Comparison of ENCODE assay signal across 8 cellular contexts in genomic region chr14:24113379-24113800, GRCh38. TPM values are rescaled to one million over a fixed set of nuclear protein-coding genes. Genes with fewer than 3 reads are reported as not detected.
DNase-seq lines count a peak whose midpoint lies in the region; ATAC-seq and TF ChIP-seq lines count a peak whose summit lies in the region.

No MANE protein-coding gene starts in this region.

- H3K9ac ChIP-seq in mesenchymal stem cell (ENCODE audit: low read length), result peak overlapping the region; percentile 97

- peaks cover 0 to 3% (median 0%) of the 10 kb centered on the region in 5 experiments for H3K9me3 Mint-ChIP-seq in brain

- no peaks in the 10 kb centered on the region for H3K9me3 ChIP-seq in heart right ventricle
- no peaks in the 10 kb centered on the region for H3K9me3 ChIP-seq in mesenchymal stem cell (ENCODE audit: control insufficient read depth, low read length)

- peak overlapping the region; percentile 83 for H3K4me2 ChIP-seq in mesenchymal stem cell (ENCODE audit: low read length, poor library complexity, severe bottlenecking)

- H4K91ac ChIP-seq in mesenchymal stem cell (ENCODE audit: low read length), result peak overlapping the region; percentile 97

- no peak overlapping the region for H3K14ac ChIP-seq in mesenchymal stem cell (ENCODE audit: low read length in 2 of 2)

- H2BK120ac ChIP-seq in mesenchymal stem cell (ENCODE audit: low read depth, low read length), result peak overlapping the region; percentile 61

- TF ChIP-seq CTCF in heart right ventricle (IDR thresholded peaks at IDR 0.05) (no peak), brain (conservative IDR thresholded peaks at IDR 0.05) (no peak)

- peaks cover 17% of the 10 kb centered on the region for H3K27me3 Mint-ChIP-seq in brain

- H3K4ac ChIP-seq in mesenchymal stem cell (ENCODE audit: low read depth in 1 of 2, low read length in 2 of 2), result peak overlapping the region; percentile 85 to 95

- peaks cover 24% of the 10 kb centered on the region for H3K79me1 ChIP-seq in mesenchymal stem cell (replicated peaks; ENCODE audit: low read length, poor library complexity, severe bottlenecking)

- no peak for DNase-seq in heart right ventricle
- DNase-seq in cardiac septum (ENCODE audit: low spot score), result no peak
- DNase-seq in mesenchymal stem cell, result no peak
- no peak for DNase-seq in stimulated activated CD4-positive, alpha-beta T cell treated with anti-CD3 and anti-CD28 coated beads, Interleukin-4, amount 100 ng/mL, for 24 hours

- H3K4me3 Mint-ChIP-seq in brain, result peak overlapping the region; percentile 94 to 99 (median 96)

- ATAC-seq in heart right ventricle (peak in 4 of 8 donors; percentile 0 to 4 (median 2)), HG02798 (IDR thresholded peaks at IDR 0.05; ENCODE audit: poor library complexity, unreplicated experiment) (no peak), GM21381 (IDR thresholded peaks at IDR 0.05; ENCODE audit: unreplicated experiment) (no peak), GM21526 (IDR thresholded peaks at IDR 0.05; ENCODE audit: low FRiP score, unreplicated experiment) (no peak)

- H3K4me3 ChIP-seq in heart right ventricle (peak overlapping the region; percentile 24 to 80 (median 69)), mesenchymal stem cell (ENCODE audit: insufficient read depth in 1 of 2, low read depth in 1 of 2, low read length in 2 of 2) (peak overlapping the region; percentile 72 to 91)

- H2BK12ac ChIP-seq in mesenchymal stem cell (ENCODE audit: low read length in 2 of 2), result peak overlapping the region; percentile 40 to 59

- H2BK15ac ChIP-seq in mesenchymal stem cell (ENCODE audit: low read depth, poor library complexity, severe bottlenecking), result no peak overlapping the region

- peaks cover 6 to 41% (median 19%) of the 10 kb centered on the region in 9 donors for H3K4me1 ChIP-seq in heart right ventricle
- peaks cover 7% of the 10 kb centered on the region for H3K4me1 ChIP-seq in mesenchymal stem cell (ENCODE audit: control insufficient read depth, insufficient read depth, low read depth, low read length)

- H3K4me1 Mint-ChIP-seq in brain, result peaks cover 27% of the 10 kb centered on the region

- H3K18ac ChIP-seq in mesenchymal stem cell (ENCODE audit: low read depth in 1 of 2, low read length in 2 of 2), result peak overlapping the region; percentile 80 to 98

- no peaks in the 10 kb centered on the region for H3K27me3 ChIP-seq in heart right ventricle
- H3K27me3 ChIP-seq in mesenchymal stem cell (ENCODE audit: control insufficient read depth in 1 of 2, insufficient read depth in 1 of 2, low read length in 2 of 2), result no peaks in the 10 kb centered on the region

- peak overlapping the region in 1 of 2 experiments; percentile 16 for H3K23ac ChIP-seq in mesenchymal stem cell (ENCODE audit: low read length in 2 of 2)

- peak overlapping the region; percentile 49 for H2AK5ac ChIP-seq in mesenchymal stem cell (ENCODE audit: low read length, severe bottlenecking)

- intact Hi-C loops in heart right ventricle (cut with DNase I) (loop anchor here in 3 of 10 donors (5.0 kb wide), 2 partner anchors 34 to 49 kb away; partner anchors contain the start of genes PSME2 (in 2 of the 3), RNF31 (in 2 of the 3) and IRF9 (in 1 of the 3)), cardiac septum (cut with DNase I) (no loop called here)

- H3K27ac ChIP-seq in heart right ventricle, result peak overlapping the region; percentile 90 to 99 (median 98)
- H3K27ac ChIP-seq in mesenchymal stem cell (ENCODE audit: low read length, poor library complexity, severe bottlenecking), result peak overlapping the region; percentile 98

- 20 to 21% methylated on average over 15 of the region's 15 CpGs for WGBS in heart right ventricle, 2 donors
- WGBS in mesenchymal stem cell, result 19% methylated on average over 15 of the region's 15 CpGs

- H2AFZ ChIP-seq in mesenchymal stem cell (ENCODE audit: low read depth, low read length), result no peak overlapping the region

- peaks cover 8% of the 10 kb centered on the region for H3K36me3 Mint-ChIP-seq in brain

- peak overlapping the region; percentile 99 to 100 (median 100) for H3K27ac Mint-ChIP-seq in brain

- peak overlapping the region; percentile 96 for H4K8ac ChIP-seq in mesenchymal stem cell (ENCODE audit: low read length)

- H3K36me3 ChIP-seq in heart right ventricle (peaks cover 0 to 22% (median 15%) of the 10 kb centered on the region in 9 donors), mesenchymal stem cell (ENCODE audit: control insufficient read depth in 1 of 2, insufficient read depth in 2 of 2, low read depth in 1 of 2, low read length in 2 of 2) (peaks cover 12 to 16% of the 10 kb centered on the region in 2 experiments)

- peak overlapping the region; percentile 59 for H2BK5ac ChIP-seq in mesenchymal stem cell (ENCODE audit: low read depth, low read length, poor library complexity, severe bottlenecking)

RNA-seq across cellular contexts. Expression of gene DCAF11, which starts 1.2 kb away (rescaled TPM):
- total RNA-seq in heart right ventricle, result 10 to 100 TPM; 62.2 to 99.7 (median 73.0) TPM
- 10 to 100 TPM; 19.7 to 72.7 TPM for polyA plus RNA-seq in heart right ventricle
- total RNA-seq in cardiac septum, result 54.1 TPM
- 125 TPM for polyA plus RNA-seq in brain (ENCODE audit: insufficient read depth, low read depth, low replicate concordance)
- polyA plus RNA-seq in mesenchymal stem cell (2013, experiment 1 of 2), result 18.1 TPM
- 18.7 TPM for polyA plus RNA-seq in mesenchymal stem cell (2013, experiment 2 of 2)

RNA-seq across cellular contexts. Expression of gene NRL, which starts 1.4 kb away (rescaled TPM):
- total RNA-seq in heart right ventricle, result 1 to 10 TPM; 1.7 to 3.5 (median 2.2) TPM
- 1 to 10 TPM; 1.5 to 3.3 TPM for polyA plus RNA-seq in heart right ventricle
- total RNA-seq in cardiac septum, result 2.4 TPM
- polyA plus RNA-seq in brain (ENCODE audit: insufficient read depth, low read depth, low replicate concordance), result 5.5 TPM
- polyA plus RNA-seq in mesenchymal stem cell (2013, experiment 1 of 2), result 0.76 TPM
- polyA plus RNA-seq in mesenchymal stem cell (2013, experiment 2 of 2), result 0.63 TPM

RNA-seq across cellular contexts. Expression of gene FITM1, which starts 17.1 kb away (rescaled TPM):
- 100 to 1,000 TPM; 105 to 176 (median 131) TPM for total RNA-seq in heart right ventricle
- polyA plus RNA-seq in heart right ventricle, result 100 to 1,000 TPM in 1 of 2 donors, 10 to 100 TPM in 1; 77.0 to 247 TPM
- total RNA-seq in cardiac septum, result 112 TPM
- polyA plus RNA-seq in brain (ENCODE audit: insufficient read depth, low read depth, low replicate concordance), result 2.5 TPM
- 0.21 TPM for polyA plus RNA-seq in mesenchymal stem cell (2013, experiment 1 of 2)
- polyA plus RNA-seq in mesenchymal stem cell (2013, experiment 2 of 2), result 0.12 TPM

RNA-seq across cellular contexts. Expression of gene PCK2, which starts 19.3 kb away (rescaled TPM):
- total RNA-seq in heart right ventricle, result 1 to 10 TPM in 9 of 10 donors, under 1 TPM in 1; 0.75 to 6.8 (median 2.6) TPM
- 1 to 10 TPM; 2.5 to 7.3 TPM for polyA plus RNA-seq in heart right ventricle
- 2.2 TPM for total RNA-seq in cardiac septum
- polyA plus RNA-seq in brain (ENCODE audit: insufficient read depth, low read depth, low replicate concordance), result 95.9 TPM
- 37.0 TPM for polyA plus RNA-seq in mesenchymal stem cell (2013, experiment 1 of 2)
- 35.2 TPM for polyA plus RNA-seq in mesenchymal stem cell (2013, experiment 2 of 2)

RNA-seq across cellular contexts. Expression of gene PSME1, which starts 22.6 kb away (rescaled TPM):
- total RNA-seq in heart right ventricle (100 to 1,000 TPM in 5 of 10 donors, 10 to 100 TPM in 5; 84.3 to 341 (median 100.0) TPM), cardiac septum (61.3 TPM)
- polyA plus RNA-seq in heart right ventricle (100 to 1,000 TPM; 138 to 149 TPM), brain (ENCODE audit: insufficient read depth, low read depth, low replicate concordance) (179 TPM)
- polyA plus RNA-seq in mesenchymal stem cell (2013, experiment 1 of 2), result 210 TPM
- 213 TPM for polyA plus RNA-seq in mesenchymal stem cell (2013, experiment 2 of 2)
